ENCODE assay signal across 20 cellular contexts in genomic region chr3:23928525-23928924, GRCh38. TPM values are rescaled to one million over a fixed set of nuclear protein-coding genes. Genes with fewer than 3 reads are reported as not detected.
DNase-seq lines count a peak whose midpoint lies in the region; ATAC-seq and TF ChIP-seq lines count a peak whose summit lies in the region.
"Had no signal": no experiment of that assay in that cellular context is flagged by ENCODE, and none has a peak within 500 bp of the region (broad histone marks: within the 10 kb centered on the region; RNA-seq: fewer than 3 reads in every experiment).

No MANE protein-coding gene starts in this region.

- H3K4me1 ChIP-seq in breast epithelium (no peaks in the 10 kb centered on the region), RWPE2 (ENCODE audit: insufficient read depth, poor library complexity, severe bottlenecking) (peaks cover 6% of the 10 kb centered on the region), right lobe of liver (peaks cover 0 to 6% (median 0%) of the 10 kb centered on the region in 4 donors)

- POLR2A ChIA-PET in MCF 10A (lab: Yijun Ruan, JAX): interaction anchor here (0.9 to 3.0 kb wide), 3 partner anchors 11 to 117 kb away, joined by 5 to 46 read pairs (median 6); partner anchors contain the start of genes NKIRAS1 and RPL15

- H3K36me3 Mint-ChIP-seq in MCF 10A (ENCODE audit: insufficient read depth, unreplicated experiment): no peaks in the 10 kb centered on the region
- H3K36me3 Mint-ChIP-seq in mesothelial cell of epicardium: peaks cover 4% of the 10 kb centered on the region
- peaks cover 9% of the 10 kb centered on the region for H3K36me3 Mint-ChIP-seq in nephron progenitor cell (ENCODE audit: low read depth)

- intact Hi-C loops in MCF 10A (cut with micrococcal nuclease) (no loop called here), breast epithelium (cut with DNase I; ENCODE audit: low total_unique reads) (no loop called here), right lobe of liver (cut with DNase I) (no loop called here)

- no peaks in the 10 kb centered on the region for H3K36me3 ChIP-seq in breast epithelium
- no peaks in the 10 kb centered on the region for H3K36me3 ChIP-seq in RWPE2 (ENCODE audit: low read depth)
- no peaks in the 10 kb centered on the region for H3K36me3 ChIP-seq in right lobe of liver

- H3K4me3 ChIP-seq in breast epithelium (no peak overlapping the region), RWPE2 (ENCODE audit: severe bottlenecking) (no peak overlapping the region), right lobe of liver (no peak overlapping the region)
- H3K4me3 ChIP-seq: GM23338 had no signal

- ATAC-seq in RWPE2 (ENCODE audit: low read depth): peak; percentile 60
- no peak for ATAC-seq in GM21529 (IDR thresholded peaks at IDR 0.05; ENCODE audit: unreplicated experiment)
- ATAC-seq in right lobe of liver: no peak
- ATAC-seq: GM23338 had no signal

- H3K27ac ChIP-seq in breast epithelium: no peak overlapping the region
- H3K27ac ChIP-seq in RWPE2 (ENCODE audit: poor library complexity, severe bottlenecking): no peak overlapping the region
- H3K27ac ChIP-seq in right lobe of liver: no peak overlapping the region

- no peak for TF ChIP-seq CTCF in MCF 10A (IDR thresholded peaks at IDR 0.05; ENCODE audit: unreplicated experiment)
- TF ChIP-seq CTCF in breast epithelium (IDR thresholded peaks at IDR 0.05): no peak
- TF ChIP-seq CTCF in RWPE2 (IDR thresholded peaks at IDR 0.05; ENCODE audit: poor library complexity, severe bottlenecking): no peak
- TF ChIP-seq CTCF in right lobe of liver (IDR thresholded peaks at IDR 0.05): no peak
- no peak for TF ChIP-seq CTCF in mesothelial cell of epicardium (IDR thresholded peaks at IDR 0.05; ENCODE audit: unreplicated experiment)
- TF ChIP-seq CTCF in nephron progenitor cell (IDR thresholded peaks at IDR 0.05): no peak

- no peaks in the 10 kb centered on the region for H3K9me3 Mint-ChIP-seq in MCF 10A (ENCODE audit: unreplicated experiment)
- no peaks in the 10 kb centered on the region for H3K9me3 Mint-ChIP-seq in mesothelial cell of epicardium
- peaks cover 9% of the 10 kb centered on the region for H3K9me3 Mint-ChIP-seq in nephron progenitor cell
- H3K9me3 Mint-ChIP-seq: CD4-positive, alpha-beta T cell; GM23338; memory B cell; stimulated activated naive CD8-positive, alpha-beta T cell treated with anti-CD3 and anti-CD28 coated beads, Interleukin-15, Interleukin-2, amounts not matched to agents 100 ng/mL and 50 ng/mL, for 24 hours had no signal

- H3K4me3 Mint-ChIP-seq in MCF 10A (ENCODE audit: unreplicated experiment): no peak overlapping the region
- H3K4me3 Mint-ChIP-seq in mesothelial cell of epicardium: no peak overlapping the region
- H3K4me3 Mint-ChIP-seq in nephron progenitor cell: no peak overlapping the region
- H3K4me3 Mint-ChIP-seq: CD4-positive, alpha-beta T cell; GM23338; memory B cell; stimulated activated naive CD8-positive, alpha-beta T cell treated with anti-CD3 and anti-CD28 coated beads, Interleukin-15, Interleukin-2, amounts not matched to agents 100 ng/mL and 50 ng/mL, for 24 hours had no signal

- no TSS peak for BruUV-seq in MCF 10A (replicated peaks; lab: Mats Ljungman, UMichigan)

- H3K4me1 Mint-ChIP-seq in MCF 10A (ENCODE audit: insufficient read depth, unreplicated experiment) (no peaks in the 10 kb centered on the region), mesothelial cell of epicardium (peaks cover 5% of the 10 kb centered on the region), nephron progenitor cell (peaks cover 32% of the 10 kb centered on the region)

- DNase-seq in MCF 10A (ENCODE audit: unreplicated experiment) (peak; percentile 66), breast epithelium (ENCODE audit: low spot score in 2 of 2) (no peak), RWPE2 (ENCODE audit: low spot score) (no peak), islet precursor cell (peak; percentile 68), right lobe of liver (no peak), mesothelial cell of epicardium (ENCODE audit: low spot score in 2 of 2, unreplicated experiment in 2 of 2) (no peak), nephron progenitor cell (no peak)
- DNase-seq: activated CD4-positive, CD25-positive, alpha-beta regulatory T cell treated with anti-CD3 and anti-CD28 coated beads, Interleukin-2, amount 50 U/mL, for 72 hours; activated effector memory CD4-positive, alpha-beta T cell treated with anti-CD3 and anti-CD28 coated beads, Interleukin-2, amount 50 U/mL, for 16 hours; amniotic stem cell; CD4-positive, alpha-beta T cell; effector memory CD4-positive, alpha-beta T cell; NCI-H774; retina; stimulated activated CD4-positive, alpha-beta T cell treated with anti-CD3 and anti-CD28 coated beads, Interleukin-15, amount 100 ng/mL, for 24 hours; T-helper 1 cell had no signal

- 81% methylated on average over 6 of the region's 8 CpGs for WGBS in right lobe of liver (ENCODE audit: insufficient coverage, low coverage, low lambda C conversion rate, missing lambda C conversion rate)

- no peaks in the 10 kb centered on the region for H3K27me3 ChIP-seq in breast epithelium
- no peaks in the 10 kb centered on the region for H3K27me3 ChIP-seq in RWPE2 (ENCODE audit: insufficient read depth, poor library complexity, severe bottlenecking)
- no peaks in the 10 kb centered on the region for H3K27me3 ChIP-seq in right lobe of liver

- TF ChIP-seq POLR2A in breast epithelium (IDR thresholded peaks at IDR 0.05) (no peak), right lobe of liver (IDR thresholded peaks at IDR 0.05) (no peak)

- no peak overlapping the region for H3K27ac Mint-ChIP-seq in MCF 10A (ENCODE audit: low read depth, unreplicated experiment)
- H3K27ac Mint-ChIP-seq in mesothelial cell of epicardium: no peak overlapping the region
- no peak overlapping the region for H3K27ac Mint-ChIP-seq in nephron progenitor cell
- H3K27ac Mint-ChIP-seq: CD4-positive, alpha-beta T cell; GM23338; memory B cell; stimulated activated naive CD8-positive, alpha-beta T cell treated with anti-CD3 and anti-CD28 coated beads, Interleukin-15, Interleukin-2, amounts not matched to agents 100 ng/mL and 50 ng/mL, for 24 hours had no signal

- H3K9me3 ChIP-seq in breast epithelium: no peaks in the 10 kb centered on the region
- H3K9me3 ChIP-seq in RWPE2 (ENCODE audit: severe bottlenecking): no peaks in the 10 kb centered on the region
- H3K9me3 ChIP-seq in right lobe of liver: no peaks in the 10 kb centered on the region

- CTCF ChIA-PET in MCF 10A (lab: Yijun Ruan, JAX): interaction anchor here (0.6 kb wide), 3 partner anchors 27 to 721 kb away, joined by 3 to 5 read pairs (median 4); no protein-coding TSS in a partner anchor

- H3K27me3 Mint-ChIP-seq in MCF 10A (ENCODE audit: insufficient read depth, unreplicated experiment): no peaks in the 10 kb centered on the region
- H3K27me3 Mint-ChIP-seq in mesothelial cell of epicardium (ENCODE audit: low read depth): no peaks in the 10 kb centered on the region
- H3K27me3 Mint-ChIP-seq in nephron progenitor cell (ENCODE audit: low read depth, poor library complexity): no peaks in the 10 kb centered on the region
- H3K27me3 Mint-ChIP-seq: CD4-positive, alpha-beta T cell; memory B cell; stimulated activated naive CD8-positive, alpha-beta T cell treated with anti-CD3 and anti-CD28 coated beads, Interleukin-15, Interleukin-2, amounts not matched to agents 100 ng/mL and 50 ng/mL, for 24 hours had no signal

RNA-seq across cellular contexts. Expression of gene RPL15, which starts 11.6 kb away (rescaled TPM):
- total RNA-seq in MCF 10A (2022) (2,310 and 2,617 TPM in 2 replicates), breast epithelium (1,000 to 10,000 TPM; 2,644 to 3,809 (median 3,544) TPM), right lobe of liver (100 to 1,000 TPM; 572 to 932 (median 636) TPM), mesothelial cell of epicardium (1,989 to 2,052 TPM (median 2,046 TPM) in 3 replicates)

RNA-seq across cellular contexts. Expression of gene NKIRAS1, which starts 11.7 kb away (rescaled TPM):
- total RNA-seq in MCF 10A (2022): 6.8 and 9.7 TPM in 2 replicates
- 10 to 100 TPM; 15.7 to 20.3 (median 19.2) TPM for total RNA-seq in breast epithelium
- total RNA-seq in right lobe of liver: 10 to 100 TPM in 2 of 6 experiments, 1 to 10 TPM in 4; 7.0 to 14.2 (median 8.5) TPM
- total RNA-seq in mesothelial cell of epicardium: 8.0 to 8.7 TPM (median 8.1 TPM) in 3 replicates

RNA-seq across cellular contexts. Expression of gene NR1D2, which starts 16.6 kb away (rescaled TPM):
- total RNA-seq in MCF 10A (2022): 19.4 and 21.9 TPM in 2 replicates
- total RNA-seq in breast epithelium: 10 to 100 TPM; 26.2 to 43.8 (median 37.4) TPM
- total RNA-seq in right lobe of liver: 10 to 100 TPM; 13.0 to 34.8 (median 18.2) TPM
- 26.1 to 29.2 TPM (median 27.3 TPM) in 3 replicates for total RNA-seq in mesothelial cell of epicardium

Comparison
In these comparisons a context has a peak if more than half of its experiments do, and no peak if none do; other contexts are left out.
1. DNase-seq: peak in MCF 10A (single experiment) and islet precursor cell (single experiment); none in breast epithelium (0 of 2), RWPE2 (single experiment), right lobe of liver (0 of 3), mesothelial cell of epicardium (0 of 2) and nephron progenitor cell (single experiment).